In the genomic region with DNA sequence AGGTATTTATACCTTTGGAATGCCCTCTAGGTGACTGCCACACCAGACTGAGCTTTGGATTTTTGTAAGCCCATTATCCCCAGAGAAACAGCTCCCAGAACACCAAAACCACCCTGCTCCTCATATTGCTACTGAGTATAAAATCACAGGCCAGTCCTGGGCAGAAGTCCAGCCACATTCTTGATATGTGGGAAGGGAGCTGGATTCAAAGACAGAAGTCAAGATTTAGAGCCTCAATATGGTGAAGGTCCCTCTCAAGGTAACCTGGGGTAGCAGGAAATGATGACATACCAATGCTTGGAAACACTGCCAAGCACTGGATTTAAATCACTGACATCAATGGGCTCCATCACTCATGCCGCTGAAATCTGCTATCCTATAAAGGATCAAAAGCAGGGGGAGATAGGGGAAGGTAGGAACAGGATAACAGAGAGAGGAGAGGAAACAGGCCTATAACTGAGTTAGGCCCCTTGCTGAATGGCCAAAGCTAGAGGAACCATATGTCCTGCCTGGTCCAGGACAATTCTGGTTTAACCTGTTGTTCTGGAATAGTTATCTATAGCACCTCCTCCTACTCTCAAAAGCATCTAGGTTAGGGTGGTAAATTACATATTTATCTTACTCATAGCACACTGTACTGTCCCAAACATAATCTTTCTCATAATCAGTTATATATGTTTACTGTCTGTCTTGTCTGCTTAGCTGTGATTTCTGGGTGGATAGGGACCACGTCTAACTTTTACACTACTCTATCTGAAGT, we compare ENCODE assay signal across 17 cellular contexts.
DNase-seq lines count a peak whose midpoint lies in the region; TF ChIP-seq lines count a peak whose summit lies in the region.
"Had no signal": no experiment of that assay in that cellular context is flagged by ENCODE, and none has a peak within 500 bp of the region (broad histone marks: within the 10 kb centered on the region; RNA-seq: fewer than 3 reads in every experiment).

No MANE protein-coding gene starts in this region.

- TF ChIP-seq CTCF in chondrocyte (IDR thresholded peaks at IDR 0.05), result no peak
- TF ChIP-seq CTCF in tibial artery (IDR thresholded peaks at IDR 0.05), result no peak

- H3K9me3 Mint-ChIP-seq in chondrocyte (ENCODE audit: low read depth), result peaks cover 7% of the 10 kb centered on the region

- H3K27me3 Mint-ChIP-seq in chondrocyte (ENCODE audit: low read depth), result no peaks in the 10 kb centered on the region

- DNase-seq in HT-29 (ENCODE audit: low spot score), result peak; percentile 29
- DNase-seq in chondrocyte (ENCODE audit: low spot score), result no peak
- DNase-seq in tibial artery, result peak in 1 of 2 donors; percentile 14
- no peak for DNase-seq in NCI-H1048 (lab: John Stamatoyannopoulos, UW)
- DNase-seq in T-helper 2 cell, result no peak
- DNase-seq in amniotic stem cell (lab: John Stamatoyannopoulos, UW), result no peak
- DNase-seq in occipital lobe (lab: John Stamatoyannopoulos, UW), result no peak
- DNase-seq: activated CD4-positive, alpha-beta T cell treated with anti-CD3 and anti-CD28 coated beads for 4 hours; activated naive CD8-positive, alpha-beta T cell treated with anti-CD3 and anti-CD28 coated beads, Interleukin-2, amount 10 ng/mL, durations not matched to agents 7 days and 5 days; DMS79; gastrocnemius medialis; GOT3; NCI-H526 treated with DMSO at 0.1 percent for 48 hours; spleen; substantia nigra had no signal

- H3K4me1 Mint-ChIP-seq in chondrocyte (ENCODE audit: low read depth), result peaks cover 16% of the 10 kb centered on the region
- H3K4me1 Mint-ChIP-seq: activated naive CD8-positive, alpha-beta T cell treated with anti-CD3 and anti-CD28 coated beads, Interleukin-2, amount 10 ng/mL, durations not matched to agents 7 days and 5 days had no signal

- H3K27me3 ChIP-seq in muscle layer of duodenum (ENCODE audit: low read depth, low read length), result no peaks in the 10 kb centered on the region
- H3K27me3 ChIP-seq in tibial artery, result no peaks in the 10 kb centered on the region
- H3K27me3 ChIP-seq: gastrocnemius medialis, spleen had no signal

- peak overlapping the region; percentile 78 for H3K27ac Mint-ChIP-seq in chondrocyte (ENCODE audit: unreplicated experiment)
- H3K27ac Mint-ChIP-seq: activated naive CD8-positive, alpha-beta T cell treated with anti-CD3 and anti-CD28 coated beads, Interleukin-2, amount 10 ng/mL, durations not matched to agents 7 days and 5 days had no signal

- no peak overlapping the region for H3K4me3 Mint-ChIP-seq in chondrocyte (ENCODE audit: unreplicated experiment)
- H3K4me3 Mint-ChIP-seq: activated naive CD8-positive, alpha-beta T cell treated with anti-CD3 and anti-CD28 coated beads, Interleukin-2, amount 10 ng/mL, durations not matched to agents 7 days and 5 days had no signal

- H3K9me3 ChIP-seq in muscle layer of duodenum (ENCODE audit: control insufficient read depth in 1 of 2, low read length in 2 of 2) (no peaks in the 10 kb centered on the region), tibial artery (no peaks in the 10 kb centered on the region)

- no peak overlapping the region for H3K4me3 ChIP-seq in muscle layer of duodenum (ENCODE audit: low read depth in 1 of 2, low read length in 2 of 2)
- H3K4me3 ChIP-seq in tibial artery, result no peak overlapping the region
- H3K4me3 ChIP-seq: gastrocnemius medialis, K562, spleen had no signal

- intact Hi-C loops in tibial artery (cut with DNase I; ENCODE audit: low total_unique reads), result no loop called here

- H3K27ac ChIP-seq in muscle layer of duodenum (ENCODE audit: low read length) (peak overlapping the region; percentile 60), tibial artery (peak overlapping the region; percentile 71 to 78)
- H3K27ac ChIP-seq: gastrocnemius medialis, spleen had no signal

- H3K36me3 ChIP-seq in muscle layer of duodenum (ENCODE audit: control insufficient read depth in 1 of 2, insufficient read depth in 2 of 2, low read length in 2 of 2), result no peaks in the 10 kb centered on the region
- no peaks in the 10 kb centered on the region for H3K36me3 ChIP-seq in tibial artery
- H3K36me3 ChIP-seq: gastrocnemius medialis, spleen had no signal

- H3K4me1 ChIP-seq in muscle layer of duodenum (ENCODE audit: control insufficient read depth in 1 of 2, insufficient read depth in 2 of 2, low read length in 2 of 2) (peaks cover 0 to 11% of the 10 kb centered on the region in 2 donors), tibial artery (peaks cover 0 to 18% (median 0%) of the 10 kb centered on the region in 4 donors)
- H3K4me1 ChIP-seq: gastrocnemius medialis, spleen had no signal

- no peaks in the 10 kb centered on the region for H3K36me3 Mint-ChIP-seq in chondrocyte (ENCODE audit: low read depth)
- H3K36me3 Mint-ChIP-seq: activated naive CD8-positive, alpha-beta T cell treated with anti-CD3 and anti-CD28 coated beads, Interleukin-2, amount 10 ng/mL, durations not matched to agents 7 days and 5 days had no signal
